In the genomic region with DNA sequence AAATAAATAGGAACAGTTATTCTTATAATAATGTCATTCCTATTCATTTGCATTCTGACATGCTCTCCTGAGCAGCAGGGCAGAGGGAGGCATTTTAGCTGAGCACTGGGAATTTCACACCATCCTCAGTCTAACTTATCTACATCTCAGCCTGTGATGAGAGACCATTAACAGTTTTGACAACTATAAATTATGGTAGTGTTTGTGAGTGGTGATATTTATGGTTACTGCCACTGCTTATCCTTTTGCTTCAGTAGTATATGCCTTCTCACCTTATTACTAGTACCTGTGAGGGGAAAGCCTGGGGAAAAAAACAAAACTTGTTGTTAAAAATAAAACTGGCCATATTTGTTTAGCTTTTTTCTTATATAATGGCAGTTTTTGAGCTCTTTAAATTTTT, we compare ENCODE assay signal across 35 cellular contexts. TPM values are rescaled to one million over a fixed set of nuclear protein-coding genes. Genes with fewer than 3 reads are reported as not detected.
A peak's percentile ranks its signal among the peaks of the same experiment; 100 is the strongest.
DNase-seq lines count a peak whose midpoint lies in the region; ATAC-seq, FAIRE-seq and TF ChIP-seq lines count a peak whose summit lies in the region.
"Had no signal": no experiment of that assay in that cellular context is flagged by ENCODE, and none has a peak within 500 bp of the region (broad histone marks: within the 10 kb centered on the region; RNA-seq: fewer than 3 reads in every experiment).

No MANE protein-coding gene starts in this region.

- no peak for ATAC-seq in K562
- ATAC-seq in GM21619 (IDR thresholded peaks at IDR 0.05; ENCODE audit: unreplicated experiment) = no peak
- no peak for ATAC-seq in GM18909 (IDR thresholded peaks at IDR 0.05; ENCODE audit: poor library complexity, unreplicated experiment)
- ATAC-seq in T-cell (replicated peaks in 1 of 4) = no peak
- ATAC-seq: A549; CD8-positive, alpha-beta T cell had no signal

- H3K4me3 Mint-ChIP-seq in T-cell = no peak overlapping the region
- H3K4me3 Mint-ChIP-seq: B cell; CD14-positive monocyte; CD4-positive, alpha-beta memory T cell; CD4-positive, alpha-beta T cell; CD4-positive, CD25-positive, alpha-beta regulatory T cell; CD8-positive, alpha-beta memory T cell; CD8-positive, alpha-beta T cell had no signal

- H3K9me3 Mint-ChIP-seq in T-cell = no peaks in the 10 kb centered on the region
- H3K9me3 Mint-ChIP-seq: CD4-positive, alpha-beta T cell; CD8-positive, alpha-beta memory T cell; CD8-positive, alpha-beta T cell had no signal

- H3K4me1 Mint-ChIP-seq in T-cell = peaks cover 0 to 6% (median 0%) of the 10 kb centered on the region in 3 donors

- FAIRE-seq in K562 (lab: Jason Lieb, UNC) = no peak
- FAIRE-seq: A204.1, A549, D721Med had no signal

- CTCF ChIA-PET in K562 (lab: Yijun Ruan, JAX; ENCODE audit: low intra/inter-chr PET ratio) (no interaction called here), T-cell (lab: Charles Lee) (interaction anchor here in 1 of 2 donors (0.7 kb wide), 1 partner anchor 62 kb away, joined by 5 read pairs; no protein-coding TSS in a partner anchor)

- no peak for TF ChIP-seq RAD21 in K562 (CRISPR knock-in tag; conservative IDR thresholded peaks at IDR 0.05 in 1 of 2, IDR thresholded peaks at IDR 0.05 in 1 of 2)

- H3K36me3 Mint-ChIP-seq in T-cell = no peaks in the 10 kb centered on the region
- H3K36me3 Mint-ChIP-seq: CD14-positive monocyte; CD4-positive, alpha-beta memory T cell; CD4-positive, CD25-positive, alpha-beta regulatory T cell; CD8-positive, alpha-beta memory T cell; CD8-positive, alpha-beta T cell had no signal

- no peak overlapping the region for H2AFZ ChIP-seq in K562 (ENCODE audit: low read depth, low read length)

- H4K20me1 ChIP-seq in K562 (replicated peaks; ENCODE audit: control insufficient read depth, insufficient read depth, low read length) = no peaks in the 10 kb centered on the region
- H4K20me1 ChIP-seq: BLaER1; BLaER1 treated with 17β-estradiol and CSF1 and Interleukin-3, amounts not matched to agents 10 nM and 100 nM had no signal

- H3K9me3 ChIP-seq in K562 (replicated peaks; ENCODE audit: control insufficient read depth, insufficient read depth, low read depth, low read length) = no peaks in the 10 kb centered on the region
- H3K9me3 ChIP-seq: A549; BE2C; BLaER1; BLaER1 treated with 17β-estradiol and CSF1 and Interleukin-3, amounts not matched to agents 10 nM and 100 nM; Caco-2 had no signal

- in situ Hi-C loops in K562 (cut with MboI) = no loop called here

- peak; percentile 11; the same call in 1 of the 2 replicates for TF ChIP-seq EP300 in K562 (IDR thresholded peaks at IDR 0.05; ENCODE audit: low read length)

- no peak overlapping the region for H3K27ac Mint-ChIP-seq in T-cell
- H3K27ac Mint-ChIP-seq: B cell; CD14-positive monocyte; CD4-positive, alpha-beta memory T cell; CD4-positive, alpha-beta T cell; CD4-positive, CD25-positive, alpha-beta regulatory T cell; CD8-positive, alpha-beta memory T cell; CD8-positive, alpha-beta T cell had no signal

- POLR2A ChIA-PET in K562 (lab: Yijun Ruan, JAX) = interaction anchor here (1.1 to 1.4 kb wide), 4 partner anchors 9 to 24 kb away, joined by 3 to 4 read pairs (median 4); no protein-coding TSS in a partner anchor
- POLR2A ChIA-PET in T-cell (lab: Charles Lee) = no interaction called here

- H3K9me1 ChIP-seq in K562 (ENCODE audit: control insufficient read depth, insufficient read depth, low read length) = no peaks in the 10 kb centered on the region

- no TSS peak for BruUV-seq in K562 (replicated peaks; lab: Mats Ljungman, UMichigan)

- TF ChIP-seq POLR2A in K562 (conservative IDR thresholded peaks at IDR 0.05) = no peak

- no peak for TF ChIP-seq CTCF in K562 (IDR thresholded peaks at IDR 0.05 in 2 of 3, conservative IDR thresholded peaks at IDR 0.05 in 1 of 3; ENCODE audit: insufficient read depth in 2 of 3, low read depth in 1 of 3, low read length in 3 of 3)

- no peaks in the 10 kb centered on the region for H3K36me3 ChIP-seq in K562 (ENCODE audit: control insufficient read depth, insufficient read depth, low read length)
- H3K36me3 ChIP-seq: BE2C; BLaER1; BLaER1 treated with 17β-estradiol and CSF1 and Interleukin-3, amounts not matched to agents 10 nM and 100 nM had no signal

- 0 out of 5 replicates have a peak, but pooled peaks cover 0 to 2% of the 10 kb centered on the region in 2 experiments for H3K27me3 ChIP-seq in K562 (ENCODE audit: control insufficient read depth in 2 of 2, insufficient read depth in 2 of 2, low read length in 2 of 2)
- H3K27me3 ChIP-seq: BE2C; BLaER1; BLaER1 treated with 17β-estradiol and CSF1 and Interleukin-3, amounts not matched to agents 10 nM and 100 nM had no signal

- intact Hi-C loops in K562 (cut with micrococcal nuclease) = no loop called here

- no peak overlapping the region for H3K4me3 ChIP-seq in K562
- H3K4me3 ChIP-seq: A549; BLaER1; BLaER1 treated with 17β-estradiol and CSF1 and Interleukin-3, amounts not matched to agents 10 nM and 100 nM had no signal

- peaks cover 0 to 14% of the 10 kb centered on the region in 2 experiments; a peak in 2 of 5 replicates for H3K4me1 ChIP-seq in K562 (replicated peaks in 1 of 2; ENCODE audit: control insufficient read depth in 2 of 2, insufficient read depth in 2 of 2, low read length in 2 of 2)
- H3K4me1 ChIP-seq: A549, BE2C, Caco-2 had no signal

- no peaks in the 10 kb centered on the region for H3K79me2 ChIP-seq in K562 (ENCODE audit: control insufficient read depth, insufficient read depth, low read length)

- H3K4me2 ChIP-seq in K562 (ENCODE audit: insufficient read depth, low read length) = no peak overlapping the region
- H3K4me2 ChIP-seq: A549, BLaER1 had no signal

- peak; percentile 83 to 92 for DNase-seq in NCI-H526 (lab: John Stamatoyannopoulos, UW)
- DNase-seq in NCI-H526 treated with DMSO at 0.1 percent for 48 hours (lab: John Stamatoyannopoulos, UW) = peak; percentile 95
- no peak for DNase-seq in K562 (ENCODE audit: extremely low read depth in 1 of 4, low spot score in 3 of 4)
- no peak for DNase-seq in T-cell
- DNase-seq: 8988T; ACHN; AML-193; BE2C; C1 segment of cervical spinal cord; Caco-2; Calu3; CD4-positive, alpha-beta memory T cell; CD4-positive, alpha-beta T cell; CD4-positive, CD25-positive, alpha-beta regulatory T cell; CD8-positive, alpha-beta memory T cell; CD8-positive, alpha-beta T cell; COR-L47; DMS 273 treated with DMSO at 0.1 percent for 48 hours; DMS153; DMS53; DMS79; DMS79 treated with DMSO at 0.1 percent for 48 hours; DND-41; EL had no signal

- H3K27ac ChIP-seq in K562 (ENCODE audit: extremely low read depth, low read depth, low read length) = no peak overlapping the region
- H3K27ac ChIP-seq: 22Rv1; A549; BLaER1; BLaER1 treated with 17β-estradiol and CSF1 and Interleukin-3, amounts not matched to agents 10 nM and 100 nM; C4-2B had no signal

- peaks cover 7 to 13% of the 10 kb centered on the region in 2 donors for H3K27me3 Mint-ChIP-seq in T-cell

- H3K9ac ChIP-seq in K562 (ENCODE audit: insufficient read depth in 1 of 2, low read depth in 2 of 2, low read length in 2 of 2) = no peak overlapping the region
- H3K9ac ChIP-seq: BLaER1; BLaER1 treated with 17β-estradiol and CSF1 and Interleukin-3, amounts not matched to agents 10 nM and 100 nM had no signal

TF ChIP-seq in K562, 482 proteins besides CTCF, POLR2A, EP300 and RAD21 (continues in another document):
- peak in 1 of 2 experiments; percentile 36; a peak in 1 of 4 replicates for TF ChIP-seq RCOR1 (IDR thresholded peaks at IDR 0.05; ENCODE audit: borderline replicate concordance in 1 of 2, low read depth in 2 of 2, low read length in 2 of 2)
- TF ChIP-seq STAG1 (CRISPR knock-in tag; IDR thresholded peaks at IDR 0.05; ENCODE audit: borderline replicate concordance) = no peak
- TF ChIP-seq, protein P1, sequence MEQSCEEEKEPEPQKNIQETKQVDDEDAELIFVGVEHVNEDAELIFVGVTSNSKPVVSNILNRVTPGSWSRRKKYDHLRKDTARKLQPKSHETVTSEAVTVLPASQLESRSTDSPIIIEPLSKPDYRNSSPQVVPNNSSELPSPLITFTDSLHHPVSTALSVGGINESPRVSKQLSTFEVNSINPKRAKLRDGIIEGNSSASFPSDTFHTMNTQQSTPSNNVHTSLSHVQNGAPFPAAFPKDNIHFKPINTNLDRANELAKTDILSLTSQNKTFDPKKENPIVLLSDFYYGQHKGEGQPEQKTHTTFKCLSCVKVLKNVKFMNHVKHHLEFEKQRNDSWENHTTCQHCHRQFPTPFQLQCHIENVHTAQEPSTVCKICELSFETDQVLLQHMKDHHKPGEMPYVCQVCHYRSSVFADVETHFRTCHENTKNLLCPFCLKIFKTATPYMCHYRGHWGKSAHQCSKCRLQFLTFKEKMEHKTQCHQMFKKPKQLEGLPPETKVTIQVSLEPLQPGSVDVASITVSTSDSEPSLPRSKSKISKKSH (CRISPR knock-in tag; IDR thresholded peaks at IDR 0.05) = no peak
- TF ChIP-seq TEAD4 (IDR thresholded peaks at IDR 0.05; ENCODE audit: low read length) = peak; percentile 33; the same call in 1 of the 2 replicates
- no peak for TF ChIP-seq TEAD4 (CRISPR knock-in tag; IDR thresholded peaks at IDR 0.05; ENCODE audit: borderline replicate concordance)

RNA-seq across cellular contexts. Expression of gene CHD6, which starts 17.0 kb away (rescaled TPM):
- 59.5 and 192 TPM in 2 replicates for total RNA-seq in K562 (2011; cell fraction: chromatin; rRNA removed; ENCODE audit: low replicate concordance)
- 37.7 and 41.8 TPM in 2 replicates for total RNA-seq in K562 (2011; cell fraction: nucleolus; rRNA removed)
- total RNA-seq in K562 (2011; cell fraction: nucleoplasm; rRNA removed) = 62.7 and 85.0 TPM in 2 replicates
- total RNA-seq in K562 (2014; rRNA removed) (12.8 and 13.3 TPM in 2 replicates), K562 (2014; rRNA removed; fragmentation: Illumina TruSeq; extraction: Trizol) (24.2 and 31.3 TPM in 2 replicates), K562 (2015; rRNA removed; fragmentation: Illumina TruSeq; extraction: Trizol) (18.9 and 21.6 TPM in 2 replicates), K562 (2021) (19.8 and 22.5 TPM in 2 replicates), T-cell (100 to 1,000 TPM in 1 of 5 donors, 10 to 100 TPM in 4; 68.4 to 105 (median 74.9) TPM)
- polyA plus RNA-seq in K562 (2011; rRNA removed) (15.0 and 16.4 TPM in 2 replicates), K562 (2014; fragmentation: Illumina TruSeq; extraction: Trizol) (10.8 and 11.4 TPM in 2 replicates), K562 (2014; fragmentation: Nextera tagmentation; extraction: Ambion mirVana) (10 to 100 TPM in 1 of 2 experiments, 1 to 10 TPM in 1; 3.9 to 10.9 TPM), K562 (2014; rRNA removed) (8.5 and 9.0 TPM in 2 replicates)
- polyA plus RNA-seq in K562 (2011; cell fraction: cytosol; rRNA removed) = 4.9 and 9.2 TPM in 2 replicates
- 81.7 and 82.2 TPM in 2 replicates for polyA plus RNA-seq in K562 (2011; cell fraction: nucleus; rRNA removed)
- polyA plus RNA-seq in K562 (2012) = 7.4 and 11.0 TPM in 2 replicates
- polyA minus RNA-seq in K562 (2011; rRNA and poly(A)+ RNA removed) = 61.9 and 104 TPM in 2 replicates
- 13.1 and 16.2 TPM in 2 replicates for polyA minus RNA-seq in K562 (2011; cell fraction: cytosol; rRNA and poly(A)+ RNA removed)
- 78.5 and 164 TPM in 2 replicates for polyA minus RNA-seq in K562 (2011; cell fraction: nucleus; rRNA and poly(A)+ RNA removed)

Comparison
In these comparisons a context has a peak if more than half of its experiments do, and no peak if none do; other contexts are left out.
1. DNase-seq: peak in NCI-H526 (2 of 2) and NCI-H526 treated with DMSO at 0.1 percent for 48 hours (single experiment); none in K562 (0 of 4) and T-cell (0 of 34).